ENCODE assay signal across 21 cellular contexts in genomic region chr3:5036536-5036833, GRCh38. TPM values are rescaled to one million over a fixed set of nuclear protein-coding genes. Genes with fewer than 3 reads are reported as not detected.
A peak's percentile ranks its signal among the peaks of the same experiment; 100 is the strongest.
DNase-seq lines count a peak whose midpoint lies in the region; ATAC-seq and TF ChIP-seq lines count a peak whose summit lies in the region.
"Had no signal": no experiment of that assay in that cellular context is flagged by ENCODE, and none has a peak within 500 bp of the region (broad histone marks: within the 10 kb centered on the region; RNA-seq: fewer than 3 reads in every experiment).

No MANE protein-coding gene starts in this region.

- CTCF ChIA-PET in WTC11 (lab: Charles Lee) = interaction anchor here (1.0 kb wide), 1 partner anchor 56 kb away, joined by 3 read pairs; no protein-coding TSS in a partner anchor

- H3K27me3 Mint-ChIP-seq in activated T-cell treated with anti-CD3 and anti-CD28 coated beads, Interleukin-2, amount 50 U/mL, for 24 hours = no peaks in the 10 kb centered on the region
- no peaks in the 10 kb centered on the region for H3K27me3 Mint-ChIP-seq in activated T-helper 17 cell treated with anti-CD3 and anti-CD28 coated beads, Interleukin-2, amount 50 U/mL, for 72 hours
- H3K27me3 Mint-ChIP-seq in memory B cell (no peaks in the 10 kb centered on the region), WTC11 (ENCODE audit: low read depth) (no peaks in the 10 kb centered on the region)
- H3K27me3 Mint-ChIP-seq: B cell, IgD-negative memory B cell had no signal

- H3K4me1 Mint-ChIP-seq in activated T-cell treated with anti-CD3 and anti-CD28 coated beads, Interleukin-2, amount 50 U/mL, for 24 hours (ENCODE audit: low read depth) = peaks cover 29% of the 10 kb centered on the region
- H3K4me1 Mint-ChIP-seq in activated T-helper 17 cell treated with anti-CD3 and anti-CD28 coated beads, Interleukin-2, amount 50 U/mL, for 72 hours = peaks cover 11% of the 10 kb centered on the region
- H3K4me1 Mint-ChIP-seq in memory B cell (peaks cover 35% of the 10 kb centered on the region), WTC11 (no peaks in the 10 kb centered on the region; the same call in 1 of the 2 replicates)

- H3K27ac Mint-ChIP-seq in activated T-cell treated with anti-CD3 and anti-CD28 coated beads, Interleukin-2, amount 50 U/mL, for 24 hours = peak overlapping the region; percentile 0
- peak overlapping the region; percentile 81 for H3K27ac Mint-ChIP-seq in activated T-helper 17 cell treated with anti-CD3 and anti-CD28 coated beads, Interleukin-2, amount 50 U/mL, for 72 hours
- peak overlapping the region; percentile 39 for H3K27ac Mint-ChIP-seq in memory B cell
- no peak overlapping the region for H3K27ac Mint-ChIP-seq in WTC11

- TF ChIP-seq CTCF in WTC11 (IDR thresholded peaks at IDR 0.05) = no peak

- H3K9me3 Mint-ChIP-seq in activated T-cell treated with anti-CD3 and anti-CD28 coated beads, Interleukin-2, amount 50 U/mL, for 24 hours = no peaks in the 10 kb centered on the region
- no peaks in the 10 kb centered on the region for H3K9me3 Mint-ChIP-seq in activated T-helper 17 cell treated with anti-CD3 and anti-CD28 coated beads, Interleukin-2, amount 50 U/mL, for 72 hours
- H3K9me3 Mint-ChIP-seq in memory B cell (no peaks in the 10 kb centered on the region), WTC11 (no peaks in the 10 kb centered on the region)
- H3K9me3 Mint-ChIP-seq: IgD-negative memory B cell had no signal

- POLR2A ChIA-PET in WTC11 (lab: Charles Lee) = no interaction called here

- ATAC-seq in activated T-helper 17 cell treated with anti-CD3 and anti-CD28 coated beads, Interleukin-2, amount 50 U/mL, for 72 hours (replicated peaks) = no peak
- ATAC-seq in memory B cell (ENCODE audit: low read depth) (no peak), WTC11 (no peak)
- ATAC-seq: HCT116 had no signal

- H3K36me3 Mint-ChIP-seq in activated T-cell treated with anti-CD3 and anti-CD28 coated beads, Interleukin-2, amount 50 U/mL, for 24 hours (ENCODE audit: low read depth) = no peaks in the 10 kb centered on the region
- H3K36me3 Mint-ChIP-seq in activated T-helper 17 cell treated with anti-CD3 and anti-CD28 coated beads, Interleukin-2, amount 50 U/mL, for 72 hours (ENCODE audit: low read depth) = no peaks in the 10 kb centered on the region
- H3K36me3 Mint-ChIP-seq in memory B cell (no peaks in the 10 kb centered on the region), WTC11 (no peaks in the 10 kb centered on the region)

- DNase-seq in activated T-cell treated with anti-CD3 and anti-CD28 coated beads, Interleukin-2, amount 50 U/mL, for 24 hours = no peak
- no peak for DNase-seq in activated T-cell treated with anti-CD3 and anti-CD28 coated beads, Interleukin-2, amount 50 U/mL, for 48 hours
- DNase-seq in memory B cell (ENCODE audit: low spot score in 2 of 2) (no peak), amygdala (lab: John Stamatoyannopoulos, UW) (no peak), DMS 273 (lab: John Stamatoyannopoulos, UW; ENCODE audit: unreplicated experiment) (no peak), WTC11 (ENCODE audit: low spot score) (no peak)
- DNase-seq: EL, GF-D8, Karpas-422, NCI-H1694, NCI-H2081, NCI-H2171, NCI-H345, NCI-H524, NCI-H82, Peyer's patch, SJCRH30 had no signal

- H3K4me3 Mint-ChIP-seq in activated T-cell treated with anti-CD3 and anti-CD28 coated beads, Interleukin-2, amount 50 U/mL, for 24 hours = no peak overlapping the region
- peak overlapping the region; percentile 11 for H3K4me3 Mint-ChIP-seq in activated T-helper 17 cell treated with anti-CD3 and anti-CD28 coated beads, Interleukin-2, amount 50 U/mL, for 72 hours
- no peak overlapping the region for H3K4me3 Mint-ChIP-seq in memory B cell
- no peak overlapping the region for H3K4me3 Mint-ChIP-seq in WTC11

TF ChIP-seq in WTC11, 78 proteins besides CTCF, POLR2A, EP300 and RAD21 (continues in another document):
- TF ChIP-seq ZNF671 (CRISPR knock-in tag; IDR thresholded peaks at IDR 0.05) (no peak), SOX15 (CRISPR knock-in tag; IDR thresholded peaks at IDR 0.05) (no peak), CDX4 (CRISPR knock-in tag; IDR thresholded peaks at IDR 0.05; ENCODE audit: borderline replicate concordance) (no peak), TP53 (CRISPR knock-in tag; IDR thresholded peaks at IDR 0.05) (no peak), ATF6 (CRISPR knock-in tag; IDR thresholded peaks at IDR 0.05) (no peak), ERG (CRISPR knock-in tag; IDR thresholded peaks at IDR 0.05) (no peak), ZNF532 (CRISPR knock-in tag; IDR thresholded peaks at IDR 0.05; ENCODE audit: borderline replicate concordance) (no peak), FOXP4 (CRISPR knock-in tag; IDR thresholded peaks at IDR 0.05) (no peak)

RNA-seq across cellular contexts. Expression of gene BHLHE40, which starts 57.2 kb away (rescaled TPM):
- total RNA-seq in activated T-helper 17 cell treated with anti-CD3 and anti-CD28 coated beads, Interleukin-2, amount 50 U/mL, for 72 hours = 100 to 1,000 TPM; 217 to 527 TPM
- 5.7 to 9.1 TPM (median 7.5 TPM) in 3 replicates for total RNA-seq in WTC11 (2021)

Comparison
In these comparisons a context has a peak if more than half of its experiments do, and no peak if none do; other contexts are left out.
1. RNA of gene BHLHE40, which starts 57.2 kb away (total RNA-seq): 217 to 527 TPM in activated T-helper 17 cell treated with anti-CD3 and anti-CD28 coated beads, Interleukin-2, amount 50 U/mL, for 72 hours; 5.7 to 9.1 TPM in WTC11; every median in the first group is over 10 times any median in the second.